ENCODE assay signal across 1 cellular context in the genomic region with DNA sequence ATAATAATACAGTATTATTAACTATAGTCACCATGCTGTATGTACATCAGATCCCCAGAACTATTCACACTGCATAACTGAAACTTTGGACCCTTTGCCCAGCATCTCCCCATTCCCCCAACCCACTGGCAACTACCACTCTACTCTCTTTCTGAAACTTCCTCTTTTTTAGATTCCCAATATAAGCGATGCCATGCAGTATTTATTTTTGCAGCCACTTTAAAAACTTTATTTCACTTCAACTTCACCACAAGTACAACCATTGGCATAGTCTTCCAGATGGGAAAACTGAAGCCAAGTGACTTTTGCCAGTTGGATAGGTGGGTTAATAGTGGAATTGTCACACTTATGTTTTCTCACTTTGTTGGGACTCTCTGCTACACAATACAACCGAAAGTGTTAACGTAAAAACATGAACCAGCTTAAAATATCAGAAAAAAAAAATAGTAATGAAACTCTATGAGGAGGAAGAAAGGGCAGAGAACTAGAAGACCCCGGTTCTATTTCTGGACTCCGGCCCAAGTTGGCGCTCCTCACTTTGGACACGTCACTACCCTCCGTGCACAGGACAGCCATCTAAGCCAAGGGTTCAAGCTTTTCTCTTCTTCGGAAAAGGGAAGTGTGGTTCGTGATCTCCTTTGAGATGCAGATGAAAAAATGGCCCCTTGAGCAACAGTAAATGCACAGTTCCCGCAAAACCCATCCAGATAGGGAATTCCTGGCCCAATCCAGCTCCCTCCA.
TF ChIP-seq lines count a peak whose summit lies in the region.

No MANE protein-coding gene starts in this region.

TF ChIP-seq in A549, 52 proteins besides CTCF, POLR2A, EP300 and RAD21 (continued from another document):
- no peak for TF ChIP-seq BCL3 (IDR thresholded peaks at IDR 0.05)
- TF ChIP-seq FOXS1 (CRISPR knock-in tag; IDR thresholded peaks at IDR 0.05): no peak
